In the genomic region with DNA sequence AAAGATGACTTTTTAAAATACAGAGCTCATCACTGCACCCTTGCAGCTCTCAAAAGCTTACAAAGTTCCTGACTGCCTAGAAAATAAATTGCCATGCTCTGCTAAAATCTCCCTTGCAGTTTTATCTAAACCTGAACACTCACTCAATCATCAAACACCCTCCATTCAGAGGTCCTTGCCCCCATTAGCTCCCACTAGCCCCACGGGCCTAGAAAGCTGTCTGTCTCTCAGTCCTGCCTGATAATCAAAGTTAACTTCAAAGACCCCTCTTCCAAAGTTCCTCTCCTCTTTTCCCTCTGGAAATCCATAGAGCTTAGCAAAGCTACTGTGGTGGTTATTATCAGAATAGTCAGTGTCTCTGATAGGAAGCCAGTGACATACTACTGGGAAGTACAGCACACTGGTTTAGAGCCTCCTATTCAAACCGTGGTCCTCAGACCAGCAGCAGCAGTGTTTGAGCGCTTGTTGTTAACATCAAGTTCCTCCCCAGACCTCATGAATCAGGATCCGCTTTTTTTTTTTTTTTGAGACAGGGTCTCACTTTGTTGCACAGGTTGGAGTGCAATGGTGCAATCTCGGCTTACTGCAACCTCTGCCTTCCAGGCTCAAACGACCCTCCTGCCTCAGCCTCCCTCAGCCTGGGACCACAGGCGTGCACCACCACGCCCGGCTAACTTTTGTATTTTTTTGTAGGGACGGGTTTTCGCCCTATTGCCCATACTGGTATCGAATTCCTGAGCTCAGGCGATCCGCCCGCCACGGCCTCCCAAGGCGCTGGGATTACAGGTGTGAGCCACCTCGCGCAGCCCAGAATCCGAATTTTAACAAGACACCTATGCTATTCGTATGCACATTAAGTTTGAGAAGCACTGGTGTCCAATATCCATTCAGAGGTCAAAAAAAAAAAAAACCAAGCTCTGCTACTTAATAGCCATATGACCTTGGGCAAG, we compare ENCODE assay signal across 8 cellular contexts. TPM values are rescaled to one million over a fixed set of nuclear protein-coding genes. Genes with fewer than 3 reads are reported as not detected.
A peak's percentile ranks its signal among the peaks of the same experiment; 100 is the strongest.
DNase-seq lines count a peak whose midpoint lies in the region; ATAC-seq and TF ChIP-seq lines count a peak whose summit lies in the region.

No MANE protein-coding gene starts in this region.

- no peak for ATAC-seq in mucosa of descending colon

- in situ Hi-C loops in brain microvascular endothelial cell (cut with HindIII; ENCODE audit: low pct_ligation_motif_present, low sequenced_read_pairs): no loop called here

- H3K4me3 Mint-ChIP-seq in IgD-negative memory B cell: peak overlapping the region in 3 of 4 donors; percentile 94 to 97 (median 95)

- peaks cover 35 to 48% (median 35%) of the 10 kb centered on the region in 3 donors for H3K4me1 Mint-ChIP-seq in IgD-negative memory B cell

- H3K36me3 ChIP-seq in A673 (ENCODE audit: insufficient read depth, low read length, poor library complexity, severe bottlenecking) (no peaks in the 10 kb centered on the region), brain microvascular endothelial cell (replicated peaks) (no peaks in the 10 kb centered on the region), mucosa of descending colon (ENCODE audit: low read depth) (no peaks in the 10 kb centered on the region)

- no peaks in the 10 kb centered on the region for H3K9me3 Mint-ChIP-seq in IgD-negative memory B cell

- TF ChIP-seq CTCF in A673 (conservative IDR thresholded peaks at IDR 0.05; ENCODE audit: low read depth, low read length) (no peak), brain microvascular endothelial cell (IDR thresholded peaks at IDR 0.05; ENCODE audit: low read depth, low read length, missing control alignments) (no peak), mucosa of descending colon (IDR thresholded peaks at IDR 0.05) (no peak)

- intact Hi-C loops in A673 (cut with micrococcal nuclease; ENCODE audit: unreplicated experiment) (loop anchor here (5.0 kb wide), 1 partner anchor 59 kb away; the partner anchor contains the start of gene ALG8), mucosa of descending colon (cut with DNase I, micrococcal nuclease) (no loop called here)

- H3K36me3 Mint-ChIP-seq in IgD-negative memory B cell: no peaks in the 10 kb centered on the region

- H3K4me1 ChIP-seq in A673 (ENCODE audit: insufficient read depth, low read length, poor library complexity, severe bottlenecking) (no peaks in the 10 kb centered on the region), mucosa of descending colon (ENCODE audit: low read depth) (peaks cover 22% of the 10 kb centered on the region)

- H3K9me3 ChIP-seq in A673 (ENCODE audit: low read depth, low read length, poor library complexity, severe bottlenecking): no peaks in the 10 kb centered on the region
- H3K9me3 ChIP-seq in mucosa of descending colon: no peaks in the 10 kb centered on the region

- CTCF ChIA-PET in A673 (lab: Charles Lee): interaction anchor here (0.6 kb wide), 2 partner anchors 26 to 135 kb away, joined by 3 to 6 read pairs; no protein-coding TSS in a partner anchor

- peak overlapping the region; percentile 81 for H3K4me3 ChIP-seq in A673 (ENCODE audit: low read depth, low read length, poor library complexity, severe bottlenecking)
- H3K4me3 ChIP-seq in brain microvascular endothelial cell (ENCODE audit: low read depth, low read length): peak overlapping the region; percentile 75
- peak overlapping the region; percentile 85 for H3K4me3 ChIP-seq in mucosa of descending colon

- H3K27ac Mint-ChIP-seq in IgD-negative memory B cell: peak overlapping the region in 2 of 3 donors; percentile 11 to 97

- BruUV-seq in A673 (replicated peaks; lab: Mats Ljungman, UMichigan): no TSS peak

- no peak for DNase-seq in A673 (ENCODE audit: low spot score)
- DNase-seq in brain microvascular endothelial cell: no peak
- DNase-seq in mucosa of descending colon: no peak
- no peak for DNase-seq in NCI-H146 (lab: John Stamatoyannopoulos, UW)
- no peak for DNase-seq in GOT3 (lab: John Stamatoyannopoulos, UW)
- DNase-seq in NCI-H2107 (lab: John Stamatoyannopoulos, UW): no peak
- no peak for DNase-seq in foreskin melanocyte

- no peaks in the 10 kb centered on the region for H3K27me3 Mint-ChIP-seq in IgD-negative memory B cell

- H3K27me3 ChIP-seq in A673 (replicated peaks; ENCODE audit: insufficient read depth, low read depth, low read length, poor library complexity) (no peaks in the 10 kb centered on the region), brain microvascular endothelial cell (replicated peaks) (no peaks in the 10 kb centered on the region)

- H3K27ac ChIP-seq in A673 (ENCODE audit: low read depth, low read length, poor library complexity, severe bottlenecking) (peak overlapping the region; percentile 88), brain microvascular endothelial cell (no peak overlapping the region)

- POLR2A ChIA-PET in A673 (lab: Charles Lee; ENCODE audit: low non-redundant PET): no interaction called here

RNA-seq across cellular contexts. Expression of gene NDUFC2, which starts 1.2 kb away (rescaled TPM):
- total RNA-seq in A673 (2021) (408 and 425 TPM in 2 replicates), mucosa of descending colon (100 to 1,000 TPM; 168 to 208 (median 183) TPM)
- polyA plus RNA-seq in IgD-negative memory B cell: 174 TPM

RNA-seq across cellular contexts. Expression of gene THRSP, which starts 14.8 kb away (rescaled TPM):
- total RNA-seq in A673 (2021): not detected in 2 replicates
- not detected for polyA plus RNA-seq in IgD-negative memory B cell
- total RNA-seq in mucosa of descending colon: under 1 TPM in 2 of 3 donors, not detected in 1; 0.41 to 0.51 TPM

RNA-seq across cellular contexts. Expression of gene KCTD14, which starts 55.4 kb away (rescaled TPM):
- total RNA-seq in A673 (2021) (0.45 and 1.2 TPM in 2 replicates), mucosa of descending colon (10 to 100 TPM in 1 of 3 donors, 1 to 10 TPM in 2; 4.3 to 13.2 (median 9.9) TPM)
- polyA plus RNA-seq in IgD-negative memory B cell: 0.30 TPM
